In genomic region chr10:117139581-117140524, GRCh38 we compare ENCODE assay signal across 1 cellular context.
TF ChIP-seq lines count a peak whose summit lies in the region.

No MANE protein-coding gene starts in this region.

TF ChIP-seq in GM12878, 131 proteins besides CTCF, POLR2A, EP300 and RAD21:
- TF ChIP-seq ATF2 (IDR thresholded peaks at IDR 0.05; ENCODE audit: low read length) (no peak), WRNIP1 (IDR thresholded peaks at IDR 0.05; ENCODE audit: borderline replicate concordance, low read depth, low read length) (no peak), BCLAF1 (IDR thresholded peaks at IDR 0.05) (no peak), TCF7 (IDR thresholded peaks at IDR 0.05; ENCODE audit: borderline replicate concordance) (no peak), HSF1 (IDR thresholded peaks at IDR 0.05; ENCODE audit: low read depth, low read length) (no peak), CEBPB (IDR thresholded peaks at IDR 0.05; ENCODE audit: borderline replicate concordance in 1 of 2, low read depth in 2 of 2, low read length in 2 of 2) (no peak), SRF (IDR thresholded peaks at IDR 0.05; ENCODE audit: low read depth in 2 of 2, low read length in 2 of 2) (no peak)
TF ChIP-seq in GM12878: peak in this region for 0.
